In the genomic region with DNA sequence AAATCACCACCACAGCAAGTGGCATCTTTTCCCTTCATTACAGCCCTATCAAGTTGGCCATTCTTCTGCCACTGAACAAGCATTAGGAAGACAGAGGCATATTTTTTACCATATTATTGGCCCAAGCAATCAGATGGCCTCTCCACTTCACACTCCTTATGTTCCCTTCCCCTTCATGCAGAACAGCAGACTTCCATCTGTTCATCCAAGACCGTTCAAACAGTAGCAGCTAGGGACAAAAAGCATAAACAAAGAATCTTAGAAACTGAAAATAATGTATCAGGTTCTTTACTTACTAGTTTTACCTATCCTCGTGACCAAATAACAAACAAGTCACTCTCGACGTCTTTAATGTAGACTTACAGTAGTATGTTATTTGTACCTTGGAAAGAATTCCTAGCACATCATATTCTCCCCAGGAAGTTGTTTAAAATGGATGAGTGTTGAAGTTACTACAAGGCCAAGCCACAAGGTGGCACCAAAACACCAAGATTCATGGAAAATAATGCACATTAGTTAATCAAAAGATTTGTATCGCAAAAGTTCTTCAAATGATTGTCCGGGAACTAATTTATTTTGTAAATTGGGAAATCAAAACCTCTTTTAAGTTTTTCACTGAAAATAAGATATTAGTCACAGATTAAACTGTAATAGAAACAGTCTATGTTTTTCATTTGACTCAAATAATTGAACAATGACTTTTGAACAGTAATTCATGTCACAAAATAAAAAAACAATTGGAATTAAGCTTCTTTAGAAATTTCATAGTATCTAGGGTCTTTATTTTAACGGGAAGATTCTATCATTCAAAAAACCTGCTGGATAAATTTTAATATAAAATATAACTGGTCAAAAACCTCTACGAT, we compare ENCODE assay signal across 8 cellular contexts.
DNase-seq lines count a peak whose midpoint lies in the region; ATAC-seq, FAIRE-seq and TF ChIP-seq lines count a peak whose summit lies in the region.

No MANE protein-coding gene starts in this region.

- H3K9me3 ChIP-seq in esophagus squamous epithelium (no peaks in the 10 kb centered on the region), vagina (no peaks in the 10 kb centered on the region)

- H3K27me3 ChIP-seq in esophagus squamous epithelium (no peaks in the 10 kb centered on the region), vagina (no peaks in the 10 kb centered on the region)

- H3K27ac ChIP-seq in esophagus squamous epithelium (no peak overlapping the region), vagina (no peak overlapping the region)

- TF ChIP-seq POLR2A in H54 (IDR thresholded peaks at IDR 0.05; ENCODE audit: low read depth, low read length) (no peak), esophagus squamous epithelium (IDR thresholded peaks at IDR 0.05) (no peak), vagina (IDR thresholded peaks at IDR 0.05) (no peak)

- intact Hi-C loops in esophagus squamous epithelium (cut with DNase I) = loop anchor here (10.0 kb wide), 1 partner anchor 668 kb away; no protein-coding TSS in a partner anchor
- intact Hi-C loops in vagina (cut with DNase I) = loop anchor here (10.0 kb wide), 1 partner anchor 728 kb away; no protein-coding TSS in a partner anchor

- H3K4me1 ChIP-seq in esophagus squamous epithelium = no peaks in the 10 kb centered on the region
- no peaks in the 10 kb centered on the region for H3K4me1 ChIP-seq in vagina

- FAIRE-seq in H54 (lab: Jason Lieb, UNC) = peak; percentile 96

- 27 to 35% methylated on average over 8 of the region's 8 CpGs for WGBS in esophagus squamous epithelium, 2 donors

- peak; percentile 69 for DNase-seq in CD1c-positive myeloid dendritic cell (ENCODE audit: extremely low spot score)
- peak; percentile 23 for DNase-seq in H54 (ENCODE audit: insufficient read length, low spot score)
- DNase-seq in NCI-H510A treated with DMSO at 0.1 percent for 48 hours (lab: John Stamatoyannopoulos, UW) = peak; percentile 73
- DNase-seq in activated CD8-positive, alpha-beta memory T cell treated with anti-CD3 and anti-CD28 coated beads for 48 hours (ENCODE audit: low read depth in 2 of 3, low spot score in 2 of 3) = peak in 2 of 3 experiments; percentile 2 to 16
- no peak for DNase-seq in esophagus squamous epithelium (lab: John Stamatoyannopoulos, UW)
- peak in 37 of 56 donors; percentile 0 to 73 (median 18) for DNase-seq in nucleus accumbens (lab: John Stamatoyannopoulos, UW)
- DNase-seq in vagina (ENCODE audit: extremely low spot score in 2 of 2) = no peak

- ATAC-seq in HG03342 (IDR thresholded peaks at IDR 0.05; ENCODE audit: unreplicated experiment) = no peak

- H3K4me3 ChIP-seq in esophagus squamous epithelium = no peak overlapping the region
- H3K4me3 ChIP-seq in vagina = no peak overlapping the region

- H3K36me3 ChIP-seq in esophagus squamous epithelium (peaks cover 0 to 34% (median 0%) of the 10 kb centered on the region in 3 donors), vagina (peaks cover 0 to 10% of the 10 kb centered on the region in 2 donors)

- TF ChIP-seq CTCF in esophagus squamous epithelium (IDR thresholded peaks at IDR 0.05) (peak in 5 of 6 experiments; percentile 58 to 81 (median 68)), vagina (IDR thresholded peaks at IDR 0.05) (peak; percentile 34 to 81 (median 74))

Comparison
In these comparisons a context has a peak if more than half of its experiments do, and no peak if none do; other contexts are left out.
1. DNase-seq: peak in CD1c-positive myeloid dendritic cell (single experiment), H54 (single experiment), NCI-H510A treated with DMSO at 0.1 percent for 48 hours (single experiment), activated CD8-positive, alpha-beta memory T cell treated with anti-CD3 and anti-CD28 coated beads for 48 hours (2 of 3) and nucleus accumbens (37 of 56); none in esophagus squamous epithelium (single experiment) and vagina (0 of 2).